8 cellular contexts compared by ENCODE assay signal in the genomic region with DNA sequence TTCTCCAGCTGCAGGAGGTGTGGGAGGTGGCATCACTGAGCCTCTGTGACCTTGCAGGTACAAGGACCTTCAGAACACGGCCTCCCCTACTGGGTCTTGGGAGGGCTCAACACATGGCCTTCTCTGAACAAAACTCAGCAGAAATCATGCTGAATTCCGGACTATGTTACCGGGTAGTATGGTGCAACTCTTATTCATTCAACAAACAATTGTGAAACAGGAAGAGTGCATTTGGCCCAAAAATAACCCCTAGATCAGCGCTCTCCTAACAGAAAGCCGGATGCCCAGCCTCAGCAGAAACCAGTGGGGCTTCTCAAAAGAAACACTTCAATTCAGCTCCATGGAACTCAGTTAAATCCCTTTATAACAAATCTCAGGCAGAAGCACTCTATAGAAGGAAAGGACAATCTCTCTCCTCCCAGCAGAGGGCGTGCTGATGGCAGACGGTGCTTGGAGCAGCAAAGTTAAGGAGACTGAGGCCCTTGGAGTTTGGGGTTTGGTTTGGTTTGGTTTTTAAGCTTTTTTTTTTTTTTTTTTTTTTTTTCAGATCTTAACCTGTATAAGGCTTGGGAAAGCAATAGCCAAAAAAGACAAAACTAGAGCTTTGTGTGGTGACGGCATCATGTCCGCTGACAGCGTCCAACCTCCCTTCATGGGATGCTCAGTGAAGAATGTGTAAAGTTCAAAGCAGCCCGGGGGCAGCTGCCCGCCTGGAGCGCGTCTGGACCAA.
DNase-seq lines count a peak whose midpoint lies in the region; ATAC-seq and TF ChIP-seq lines count a peak whose summit lies in the region.

No MANE protein-coding gene starts in this region.

- H3K9me3 Mint-ChIP-seq in endodermal cell: no peaks in the 10 kb centered on the region

- H3K36me3 ChIP-seq in endodermal cell (ENCODE audit: control insufficient read depth, insufficient read depth, low read length): no peaks in the 10 kb centered on the region

- no peak overlapping the region for H3K9ac ChIP-seq in endodermal cell (ENCODE audit: extremely low read depth, low read length, poor library complexity, severe bottlenecking)

- ATAC-seq in GM18498 (IDR thresholded peaks at IDR 0.05; ENCODE audit: unreplicated experiment) (no peak), GM18505 (IDR thresholded peaks at IDR 0.05; ENCODE audit: unreplicated experiment) (no peak)

- H3K9me3 ChIP-seq in endodermal cell (ENCODE audit: control insufficient read depth, low read length): no peaks in the 10 kb centered on the region

- WGBS in endodermal cell (ENCODE audit: insufficient coverage in 1 of 2, insufficient read length in 1 of 2), 2 experiments: 81 to 88% methylated on average over 5 to 13 of the region's 14 CpGs

- H3K27ac ChIP-seq in endodermal cell (ENCODE audit: low read depth, low read length): no peak overlapping the region

- CTCF ChIA-PET in HEK293T (lab: Yijun Ruan, JAX): interaction anchor here (0.5 to 1.2 kb wide), 2 partner anchors 111 to 152 kb away, joined by 3 to 4 read pairs; no protein-coding TSS in a partner anchor

- no peak overlapping the region for H3K27ac Mint-ChIP-seq in endodermal cell

- H3K4me3 Mint-ChIP-seq in endodermal cell: no peak overlapping the region

- H3K4me1 Mint-ChIP-seq in endodermal cell: peaks cover 5% of the 10 kb centered on the region

- H3K27me3 Mint-ChIP-seq in endodermal cell (ENCODE audit: insufficient read depth): peaks cover 6% of the 10 kb centered on the region

- peak; percentile 4 for DNase-seq in Caki2 (ENCODE audit: low read depth)
- peak; percentile 21 for DNase-seq in HEK293T (ENCODE audit: extremely low spot score)
- peak; percentile 30 for DNase-seq in RKO (ENCODE audit: low spot score)
- peak; percentile 87 for DNase-seq in endodermal cell
- DNase-seq in posterior cingulate gyrus: peak in 6 of 10 donors; percentile 32 to 85 (median 51)
- no peak for DNase-seq in GDM1 (lab: John Stamatoyannopoulos, UW)

- POLR2A ChIA-PET in HEK293T (lab: Yijun Ruan, JAX): interaction anchor here (0.5 kb wide), 1 partner anchor 112 kb away, joined by 4 read pairs; no protein-coding TSS in a partner anchor

- no peak overlapping the region for H3K4me3 ChIP-seq in endodermal cell (ENCODE audit: low read length)

- peak; percentile 85 for TF ChIP-seq CTCF in endodermal cell (conservative IDR thresholded peaks at IDR 0.05)

- TF ChIP-seq POLR2A in GM18505 (IDR thresholded peaks at IDR 0.05; ENCODE audit: borderline replicate concordance, extremely low read depth, insufficient read depth, insufficient read length): no peak

- in situ Hi-C loops in Caki2 (cut with HindIII; ENCODE audit: low pct_unique_long_range_greater_than_20kb, low sequenced_read_pairs): no loop called here

- H3K36me3 Mint-ChIP-seq in endodermal cell (ENCODE audit: low read depth): no peaks in the 10 kb centered on the region

- intact Hi-C loops in posterior cingulate gyrus (cut with DNase I): loop anchor here (10.0 kb wide), 1 partner anchor 211 kb away; no protein-coding TSS in a partner anchor

- H3K4me1 ChIP-seq in endodermal cell (ENCODE audit: control insufficient read depth, insufficient read depth, low read length): no peaks in the 10 kb centered on the region

- no peaks in the 10 kb centered on the region for H3K27me3 ChIP-seq in endodermal cell (ENCODE audit: control insufficient read depth, insufficient read depth, low read length, poor library complexity, severe bottlenecking)

TF ChIP-seq in HEK293T, 16 proteins besides CTCF, POLR2A, EP300 and RAD21:
- TF ChIP-seq, protein P1, sequence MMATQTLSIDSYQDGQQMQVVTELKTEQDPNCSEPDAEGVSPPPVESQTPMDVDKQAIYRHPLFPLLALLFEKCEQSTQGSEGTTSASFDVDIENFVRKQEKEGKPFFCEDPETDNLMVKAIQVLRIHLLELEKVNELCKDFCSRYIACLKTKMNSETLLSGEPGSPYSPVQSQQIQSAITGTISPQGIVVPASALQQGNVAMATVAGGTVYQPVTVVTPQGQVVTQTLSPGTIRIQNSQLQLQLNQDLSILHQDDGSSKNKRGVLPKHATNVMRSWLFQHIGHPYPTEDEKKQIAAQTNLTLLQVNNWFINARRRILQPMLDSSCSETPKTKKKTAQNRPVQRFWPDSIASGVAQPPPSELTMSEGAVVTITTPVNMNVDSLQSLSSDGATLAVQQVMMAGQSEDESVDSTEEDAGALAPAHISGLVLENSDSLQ (IDR thresholded peaks at IDR 0.05): no peak
- TF ChIP-seq FOXM1 (IDR thresholded peaks at IDR 0.05; ENCODE audit: borderline replicate concordance) (no peak), BHLHE40 (IDR thresholded peaks at IDR 0.05; ENCODE audit: borderline replicate concordance) (no peak), SUZ12 (IDR thresholded peaks at IDR 0.05) (no peak), ELF4 (IDR thresholded peaks at IDR 0.05) (no peak), LEF1 (IDR thresholded peaks at IDR 0.05; ENCODE audit: borderline replicate concordance) (no peak), SP1 (IDR thresholded peaks at IDR 0.05) (no peak), CTBP1 (IDR thresholded peaks at IDR 0.05; ENCODE audit: borderline replicate concordance) (no peak), FOXA1 (IDR thresholded peaks at IDR 0.05) (no peak), ARNT (IDR thresholded peaks at IDR 0.05) (no peak), ZNF384 (IDR thresholded peaks at IDR 0.05) (no peak), L3MBTL2 (conservative IDR thresholded peaks at IDR 0.05) (no peak), TARDBP (IDR thresholded peaks at IDR 0.05) (no peak), HDGF (IDR thresholded peaks at IDR 0.05; ENCODE audit: borderline replicate concordance) (no peak)
